18 cellular contexts compared by ENCODE assay signal in genomic region chr6:19902201-19902600, GRCh38.
DNase-seq lines count a peak whose midpoint lies in the region; ATAC-seq and TF ChIP-seq lines count a peak whose summit lies in the region.
"Had no signal": no experiment of that assay in that cellular context is flagged by ENCODE, and none has a peak within 500 bp of the region (broad histone marks: within the 10 kb centered on the region; RNA-seq: fewer than 3 reads in every experiment).

No MANE protein-coding gene starts in this region.

- H3K4me3 ChIP-seq in lower lobe of right lung (no peak overlapping the region), SK-N-SH (ENCODE audit: low read depth in 2 of 2, low read length in 1 of 2) (no peak overlapping the region)
- H3K4me3 ChIP-seq: BLaER1 had no signal

- no peak overlapping the region for H3K4me2 ChIP-seq in SK-N-SH
- H3K4me2 ChIP-seq: BLaER1 had no signal

- no peak for TF ChIP-seq EP300 in SK-N-SH (IDR thresholded peaks at IDR 0.05; ENCODE audit: borderline replicate concordance in 1 of 2, low read depth in 1 of 2, low read length in 1 of 2)

- peaks cover 10% of the 10 kb centered on the region for H3K4me1 Mint-ChIP-seq in type B pancreatic cell (ENCODE audit: unreplicated experiment)
- H3K4me1 Mint-ChIP-seq: CD14-positive monocyte; CD4-positive, alpha-beta memory T cell; CD4-positive, CD25-positive, alpha-beta regulatory T cell; CD8-positive, alpha-beta memory T cell had no signal

- DNase-seq in lower lobe of right lung (no peak), type B pancreatic cell (ENCODE audit: extremely low spot score, unreplicated experiment) (no peak), SK-N-SH (no peak), NCI-H82 (lab: John Stamatoyannopoulos, UW) (no peak)
- DNase-seq: 8988T; ACHN; BE2C; C1 segment of cervical spinal cord; Caco-2; Calu3; CD4-positive, alpha-beta memory T cell; CD4-positive, CD25-positive, alpha-beta regulatory T cell; CD8-positive, alpha-beta memory T cell; DMS79 treated with DMSO at 0.1 percent for 48 hours; GF-D8 had no signal

- H3K36me3 ChIP-seq in lower lobe of right lung (no peaks in the 10 kb centered on the region), SK-N-SH (replicated peaks in 1 of 2; ENCODE audit: control insufficient read depth in 1 of 2, insufficient read depth in 2 of 2, low read length in 1 of 2) (no peaks in the 10 kb centered on the region)
- H3K36me3 ChIP-seq: BE2C, BLaER1 had no signal

- no peaks in the 10 kb centered on the region for H3F3A ChIP-seq in SK-N-SH (replicated peaks; ENCODE audit: insufficient read depth)

- H3K27ac ChIP-seq in lower lobe of right lung (no peak overlapping the region), SK-N-SH (ENCODE audit: low read depth in 2 of 2, low read length in 1 of 2) (no peak overlapping the region)
- H3K27ac ChIP-seq: BLaER1 had no signal

- no peak for TF ChIP-seq RAD21 in SK-N-SH (IDR thresholded peaks at IDR 0.05; ENCODE audit: low read length)

- no peaks in the 10 kb centered on the region for H3K9me3 Mint-ChIP-seq in type B pancreatic cell

- H3K27me3 ChIP-seq in lower lobe of right lung (ENCODE audit: low read depth) = no peaks in the 10 kb centered on the region
- H3K27me3 ChIP-seq in SK-N-SH (ENCODE audit: insufficient read depth) = 0 out of 2 replicates have a peak, but pooled peaks cover 5% of the 10 kb centered on the region
- H3K27me3 ChIP-seq: BE2C, BLaER1 had no signal

- H3K9me3 ChIP-seq in lower lobe of right lung (no peaks in the 10 kb centered on the region), SK-N-SH (no peaks in the 10 kb centered on the region)
- H3K9me3 ChIP-seq: BE2C, BLaER1, Caco-2 had no signal

- H3K27me3 Mint-ChIP-seq in type B pancreatic cell = no peaks in the 10 kb centered on the region
- H3K27me3 Mint-ChIP-seq: CD4-positive, CD25-positive, alpha-beta regulatory T cell had no signal

- H2AFZ ChIP-seq in SK-N-SH (ENCODE audit: low read depth) = no peak overlapping the region

- no peaks in the 10 kb centered on the region for H3K36me3 Mint-ChIP-seq in type B pancreatic cell
- H3K36me3 Mint-ChIP-seq: CD14-positive monocyte; CD4-positive, CD25-positive, alpha-beta regulatory T cell; CD8-positive, alpha-beta memory T cell had no signal

- H3K4me1 ChIP-seq in lower lobe of right lung (no peaks in the 10 kb centered on the region), SK-N-SH (ENCODE audit: control insufficient read depth in 1 of 2, insufficient read depth in 2 of 2, low read depth in 1 of 2, low read length in 1 of 2) (no peaks in the 10 kb centered on the region)
- H3K4me1 ChIP-seq: BE2C, BLaER1, Caco-2 had no signal

- no peaks in the 10 kb centered on the region for H3K9me2 ChIP-seq in SK-N-SH

- no peak overlapping the region for H3K4me3 Mint-ChIP-seq in type B pancreatic cell
- H3K4me3 Mint-ChIP-seq: CD14-positive monocyte; CD4-positive, alpha-beta memory T cell; CD4-positive, CD25-positive, alpha-beta regulatory T cell; CD8-positive, alpha-beta memory T cell had no signal

- WGBS in SK-N-SH (ENCODE audit: low lambda C conversion rate) = 16% methylated on average over 4 of the region's 4 CpGs

- no peaks in the 10 kb centered on the region for H4K20me1 ChIP-seq in SK-N-SH (ENCODE audit: insufficient read depth)
- H4K20me1 ChIP-seq: BLaER1 had no signal

- ATAC-seq in lower lobe of right lung = peak; percentile 58 to 75
- ATAC-seq in HG03469 (IDR thresholded peaks at IDR 0.05; ENCODE audit: unreplicated experiment) = no peak

- POLR2A ChIA-PET in SK-N-SH (lab: Yijun Ruan, JAX) = no interaction called here

- H3K79me2 ChIP-seq in SK-N-SH (ENCODE audit: insufficient read depth) = no peaks in the 10 kb centered on the region

- CTCF ChIA-PET in SK-N-SH (lab: Yijun Ruan, JAX) = no interaction called here

- intact Hi-C loops in lower lobe of right lung (cut with DNase I) = no loop called here

- TF ChIP-seq CTCF in lower lobe of right lung (IDR thresholded peaks at IDR 0.05) (no peak), type B pancreatic cell (conservative IDR thresholded peaks at IDR 0.05) (no peak), SK-N-SH (IDR thresholded peaks at IDR 0.05) (no peak)

- H3K27ac Mint-ChIP-seq in type B pancreatic cell = peak overlapping the region; percentile 17
- H3K27ac Mint-ChIP-seq: CD14-positive monocyte; CD4-positive, alpha-beta memory T cell; CD4-positive, CD25-positive, alpha-beta regulatory T cell; CD8-positive, alpha-beta memory T cell had no signal

- no peak overlapping the region for H3K9ac ChIP-seq in SK-N-SH
- H3K9ac ChIP-seq: BLaER1 had no signal

TF ChIP-seq in SK-N-SH, 30 proteins besides CTCF, POLR2A, EP300 and RAD21:
- no peak for TF ChIP-seq MXI1 (IDR thresholded peaks at IDR 0.05; ENCODE audit: low read depth, low read length)
- TF ChIP-seq TAF1 (IDR thresholded peaks at IDR 0.05; ENCODE audit: borderline replicate concordance, low read depth, low read length) = no peak
- TF ChIP-seq TEAD4 (IDR thresholded peaks at IDR 0.05; ENCODE audit: borderline replicate concordance, insufficient read depth) = no peak
- no peak for TF ChIP-seq MEF2A (IDR thresholded peaks at IDR 0.05; ENCODE audit: borderline replicate concordance, low read depth)
- no peak for TF ChIP-seq SMC3 (IDR thresholded peaks at IDR 0.05; ENCODE audit: low read depth, low read length)
- TF ChIP-seq POLR2AphosphoS5 (IDR thresholded peaks at IDR 0.05; ENCODE audit: low read depth, low read length) = no peak
- TF ChIP-seq PBX3 (IDR thresholded peaks at IDR 0.05) = no peak
- TF ChIP-seq JUND (IDR thresholded peaks at IDR 0.05) = no peak
- no peak for TF ChIP-seq REST (IDR thresholded peaks at IDR 0.05; ENCODE audit: low read depth, low read length)
- TF ChIP-seq TCF12 (IDR thresholded peaks at IDR 0.05) = no peak
- TF ChIP-seq GATA2 (CRISPR knock-in tag; IDR thresholded peaks at IDR 0.05) = no peak
- no peak for TF ChIP-seq RCOR1 (IDR thresholded peaks at IDR 0.05; ENCODE audit: low read length)
- TF ChIP-seq IRF3 (IDR thresholded peaks at IDR 0.05; ENCODE audit: low read depth, low read length) = no peak
